Comparison of ENCODE assay signal across 23 cellular contexts in genomic region chr4:1317177-1318045, GRCh38.
"Had no signal": no experiment of that assay in that cellular context is flagged by ENCODE, and none has a peak within 500 bp of the region (broad histone marks: within the 10 kb centered on the region; RNA-seq: fewer than 3 reads in every experiment).

No MANE protein-coding gene starts in this region.

- H3K27ac Mint-ChIP-seq: endodermal cell, WTC11 had no signal

- DNase-seq: activated CD4-positive, alpha-beta T cell treated with anti-CD3 and anti-CD28 coated beads for 48 hours; activated CD8-positive, alpha-beta memory T cell treated with anti-CD3 and anti-CD28 coated beads for 24 hours; activated CD8-positive, alpha-beta memory T cell treated with anti-CD3 and anti-CD28 coated beads, Interleukin-2, amount 50 U/mL, for 48 hours; activated effector memory CD4-positive, alpha-beta T cell treated with Interleukin-2 at 50 U/mL for 16 hours; activated T-cell treated with anti-CD3 and anti-CD28 coated beads, Interleukin-2, amount 50 U/mL, for 48 hours; adrenal gland; dorsolateral prefrontal cortex; endodermal cell; foreskin keratinocyte; hippocampal formation; islet precursor cell; mesendoderm; naive thymus-derived CD4-positive, alpha-beta T cell; sigmoid colon; stimulated activated naive B cell treated with anti-CD40 and anti-IgM and Interleukin-4, amounts not matched to agents 10 μg/mL and 1 μg/mL and 100 μg/mL, for 72 hours; T-cell; thyroid gland had no signal

- H3K27ac ChIP-seq: cardiac muscle cell, dorsolateral prefrontal cortex, epithelial cell of prostate, foreskin keratinocyte, pancreas, sigmoid colon, thyroid gland had no signal

- H3K27me3 Mint-ChIP-seq: naive thymus-derived CD4-positive, alpha-beta T cell; stimulated activated naive B cell treated with anti-CD40 and anti-IgM and Interleukin-4, amounts not matched to agents 10 μg/mL and 1 μg/mL and 100 μg/mL, for 72 hours; T-cell had no signal

- H3K9me3 Mint-ChIP-seq: activated naive CD4-positive, alpha-beta T cell treated with anti-CD3 and anti-CD28 coated beads, Interleukin-2, amount 50 U/mL, for 72 hours; naive thymus-derived CD4-positive, alpha-beta T cell; stimulated activated naive B cell treated with anti-CD40 and anti-IgM and Interleukin-4, amounts not matched to agents 10 μg/mL and 1 μg/mL and 100 μg/mL, for 72 hours; T-cell had no signal

- H3K4me1 Mint-ChIP-seq: WTC11 had no signal

- ATAC-seq: activated naive CD4-positive, alpha-beta T cell treated with anti-CD3 and anti-CD28 coated beads, Interleukin-2, amount 50 U/mL, for 72 hours; foreskin keratinocyte; naive thymus-derived CD4-positive, alpha-beta T cell; SK-N-SH treated with all-trans-retinoic acid at 6 μM for 48 hours; stimulated activated naive B cell treated with anti-CD40 and anti-IgM and Interleukin-4, amounts not matched to agents 10 μg/mL and 1 μg/mL and 100 μg/mL, for 72 hours; T-cell had no signal

- H3K4me3 Mint-ChIP-seq: endodermal cell; stimulated activated naive B cell treated with anti-CD40 and anti-IgM and Interleukin-4, amounts not matched to agents 10 μg/mL and 1 μg/mL and 100 μg/mL, for 72 hours; T-cell; WTC11 had no signal

- H3K9me3 ChIP-seq: adrenal gland, pancreas, sigmoid colon, thyroid gland had no signal

- FAIRE-seq: pancreas had no signal

- H3K4me1 ChIP-seq: adrenal gland, pancreas, sigmoid colon, thyroid gland had no signal

- H3K4me3 ChIP-seq: adrenal gland, cardiac muscle cell, dorsolateral prefrontal cortex, pancreas, sigmoid colon, thyroid gland had no signal

- H3K27me3 ChIP-seq: adrenal gland, cardiac muscle cell, dorsolateral prefrontal cortex, foreskin keratinocyte, pancreas, sigmoid colon, thyroid gland had no signal
